ENCODE assay signal across 1 cellular context in genomic region chr19:47112166-47112663, GRCh38.
TF ChIP-seq lines count a peak whose summit lies in the region.

No MANE protein-coding gene starts in this region.

TF ChIP-seq in HEK293, 187 proteins besides CTCF, POLR2A, EP300 and RAD21 (continued from another document and continues in another):
- TF ChIP-seq ATF2 (tag by site-specific recombination; IDR thresholded peaks at IDR 0.05; ENCODE audit: low read depth) = no peak
- TF ChIP-seq ZNF394 (tag by site-specific recombination; IDR thresholded peaks at IDR 0.05; ENCODE audit: borderline replicate concordance) = no peak
- TF ChIP-seq ZNF404 (tag by site-specific recombination; IDR thresholded peaks at IDR 0.05) = no peak
- TF ChIP-seq ZNF19 (tag by site-specific recombination; IDR thresholded peaks at IDR 0.05; ENCODE audit: low read depth) = no peak
- TF ChIP-seq ZNF223 (tag by site-specific recombination; IDR thresholded peaks at IDR 0.05) = no peak
- no peak for TF ChIP-seq PRDM2 (tag by site-specific recombination; IDR thresholded peaks at IDR 0.05; ENCODE audit: borderline replicate concordance)
- TF ChIP-seq, protein P1, sequence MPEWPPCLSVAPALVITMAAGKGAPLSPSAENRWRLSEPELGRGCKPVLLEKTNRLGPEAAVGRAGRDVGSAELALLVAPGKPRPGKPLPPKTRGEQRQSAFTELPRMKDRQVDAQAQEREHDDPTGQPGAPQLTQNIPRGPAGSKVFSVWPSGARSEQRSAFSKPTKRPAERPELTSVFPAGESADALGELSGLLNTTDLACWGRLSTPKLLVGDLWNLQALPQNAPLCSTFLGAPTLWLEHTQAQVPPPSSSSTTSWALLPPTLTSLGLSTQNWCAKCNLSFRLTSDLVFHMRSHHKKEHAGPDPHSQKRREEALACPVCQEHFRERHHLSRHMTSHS (tag by site-specific recombination; IDR thresholded peaks at IDR 0.05) = no peak
- no peak for TF ChIP-seq ZNF175 (tag by site-specific recombination; IDR thresholded peaks at IDR 0.05)
- no peak for TF ChIP-seq ZIC2 (tag by site-specific recombination; IDR thresholded peaks at IDR 0.05)
- TF ChIP-seq, protein P2, sequence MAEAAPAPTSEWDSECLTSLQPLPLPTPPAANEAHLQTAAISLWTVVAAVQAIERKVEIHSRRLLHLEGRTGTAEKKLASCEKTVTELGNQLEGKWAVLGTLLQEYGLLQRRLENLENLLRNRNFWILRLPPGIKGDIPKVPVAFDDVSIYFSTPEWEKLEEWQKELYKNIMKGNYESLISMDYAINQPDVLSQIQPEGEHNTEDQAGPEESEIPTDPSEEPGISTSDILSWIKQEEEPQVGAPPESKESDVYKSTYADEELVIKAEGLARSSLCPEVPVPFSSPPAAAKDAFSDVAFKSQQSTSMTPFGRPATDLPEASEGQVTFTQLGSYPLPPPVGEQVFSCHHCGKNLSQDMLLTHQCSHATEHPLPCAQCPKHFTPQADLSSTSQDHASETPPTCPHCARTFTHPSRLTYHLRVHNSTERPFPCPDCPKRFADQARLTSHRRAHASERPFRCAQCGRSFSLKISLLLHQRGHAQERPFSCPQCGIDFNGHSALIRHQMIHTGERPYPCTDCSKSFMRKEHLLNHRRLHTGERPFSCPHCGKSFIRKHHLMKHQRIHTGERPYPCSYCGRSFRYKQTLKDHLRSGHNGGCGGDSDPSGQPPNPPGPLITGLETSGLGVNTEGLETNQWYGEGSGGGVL (tag by site-specific recombination; IDR thresholded peaks at IDR 0.05) = peak; percentile 96
- TF ChIP-seq, protein P3, sequence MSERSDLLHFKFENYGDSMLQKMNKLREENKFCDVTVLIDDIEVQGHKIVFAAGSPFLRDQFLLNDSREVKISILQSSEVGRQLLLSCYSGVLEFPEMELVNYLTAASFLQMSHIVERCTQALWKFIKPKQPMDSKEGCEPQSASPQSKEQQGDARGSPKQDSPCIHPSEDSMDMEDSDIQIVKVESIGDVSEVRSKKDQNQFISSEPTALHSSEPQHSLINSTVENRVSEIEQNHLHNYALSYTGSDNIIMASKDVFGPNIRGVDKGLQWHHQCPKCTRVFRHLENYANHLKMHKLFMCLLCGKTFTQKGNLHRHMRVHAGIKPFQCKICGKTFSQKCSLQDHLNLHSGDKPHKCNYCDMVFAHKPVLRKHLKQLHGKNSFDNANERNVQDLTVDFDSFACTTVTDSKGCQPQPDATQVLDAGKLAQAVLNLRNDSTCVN (tag by site-specific recombination; optimal IDR thresholded peaks at IDR 0.05) = peak; percentile 64
- TF ChIP-seq ZNF626 (tag by site-specific recombination; IDR thresholded peaks at IDR 0.05) = no peak
- TF ChIP-seq, protein P4, sequence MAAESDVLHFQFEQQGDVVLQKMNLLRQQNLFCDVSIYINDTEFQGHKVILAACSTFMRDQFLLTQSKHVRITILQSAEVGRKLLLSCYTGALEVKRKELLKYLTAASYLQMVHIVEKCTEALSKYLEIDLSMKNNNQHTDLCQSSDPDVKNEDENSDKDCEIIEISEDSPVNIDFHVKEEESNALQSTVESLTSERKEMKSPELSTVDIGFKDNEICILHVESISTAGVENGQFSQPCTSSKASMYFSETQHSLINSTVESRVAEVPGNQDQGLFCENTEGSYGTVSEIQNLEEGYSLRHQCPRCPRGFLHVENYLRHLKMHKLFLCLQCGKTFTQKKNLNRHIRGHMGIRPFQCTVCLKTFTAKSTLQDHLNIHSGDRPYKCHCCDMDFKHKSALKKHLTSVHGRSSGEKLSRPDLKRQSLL (tag by site-specific recombination; IDR thresholded peaks at IDR 0.05) = peak; percentile 24; the same call in 1 of the 2 replicates
- TF ChIP-seq, protein P5, sequence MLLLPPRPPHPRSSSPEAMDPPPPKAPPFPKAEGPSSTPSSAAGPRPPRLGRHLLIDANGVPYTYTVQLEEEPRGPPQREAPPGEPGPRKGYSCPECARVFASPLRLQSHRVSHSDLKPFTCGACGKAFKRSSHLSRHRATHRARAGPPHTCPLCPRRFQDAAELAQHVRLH (tag by site-specific recombination; IDR thresholded peaks at IDR 0.05) = no peak
- TF ChIP-seq SCRT2 (tag by site-specific recombination; IDR thresholded peaks at IDR 0.05) = no peak
- TF ChIP-seq ZNF529 (tag by site-specific recombination; IDR thresholded peaks at IDR 0.05; ENCODE audit: insufficient replicate concordance) = no peak
- TF ChIP-seq WT1 (tag by site-specific recombination; IDR thresholded peaks at IDR 0.05) = no peak
- TF ChIP-seq SALL2 (tag by site-specific recombination; IDR thresholded peaks at IDR 0.05; ENCODE audit: borderline replicate concordance) = no peak
- TF ChIP-seq ZNF555 (tag by site-specific recombination; conservative IDR thresholded peaks at IDR 0.05) = no peak
- no peak for TF ChIP-seq ZNF48 (tag by site-specific recombination; IDR thresholded peaks at IDR 0.05)
- no peak for TF ChIP-seq ZNF169 (tag by site-specific recombination; IDR thresholded peaks at IDR 0.05)
- peak; percentile 10; the same call in 1 of the 2 replicates for TF ChIP-seq PRDM10 (tag by site-specific recombination; IDR thresholded peaks at IDR 0.05)
- no peak for TF ChIP-seq ZNF561 (tag by site-specific recombination; IDR thresholded peaks at IDR 0.05; ENCODE audit: borderline replicate concordance)
- no peak for TF ChIP-seq ZNF341 (tag by site-specific recombination; IDR thresholded peaks at IDR 0.05; ENCODE audit: low read depth)
- no peak; the same call in 1 of the 2 replicates for TF ChIP-seq ZNF423 (tag by site-specific recombination; IDR thresholded peaks at IDR 0.05)
- TF ChIP-seq ZNF548 (tag by site-specific recombination; IDR thresholded peaks at IDR 0.05) = no peak
- no peak for TF ChIP-seq PRDM6 (tag by site-specific recombination; IDR thresholded peaks at IDR 0.05)
- TF ChIP-seq ZNF248 (tag by site-specific recombination; IDR thresholded peaks at IDR 0.05) = no peak
- TF ChIP-seq ZNF623 (tag by site-specific recombination; IDR thresholded peaks at IDR 0.05) = no peak
- no peak for TF ChIP-seq ZNF768 (tag by site-specific recombination; IDR thresholded peaks at IDR 0.05)
- TF ChIP-seq, protein P6, sequence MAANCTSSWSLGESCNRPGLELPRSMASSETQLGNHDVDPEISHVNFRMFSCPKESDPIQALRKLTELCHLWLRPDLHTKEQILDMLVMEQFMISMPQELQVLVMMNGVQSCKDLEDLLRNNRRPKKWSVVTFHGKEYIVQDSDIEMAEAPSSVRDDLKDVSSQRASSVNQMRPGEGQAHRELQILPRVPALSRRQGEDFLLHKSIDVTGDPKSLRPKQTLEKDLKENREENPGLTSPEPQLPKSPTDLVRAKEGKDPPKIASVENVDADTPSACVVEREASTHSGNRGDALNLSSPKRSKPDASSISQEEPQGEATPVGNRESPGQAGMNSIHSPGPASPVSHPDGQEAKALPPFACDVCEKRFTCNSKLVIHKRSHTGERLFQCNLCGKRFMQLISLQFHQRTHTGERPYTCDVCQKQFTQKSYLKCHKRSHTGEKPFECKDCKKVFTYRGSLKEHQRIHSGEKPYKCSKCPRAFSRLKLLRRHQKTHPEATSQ (tag by site-specific recombination; IDR thresholded peaks at IDR 0.05) = no peak
- no peak for TF ChIP-seq MYNN (tag by site-specific recombination; IDR thresholded peaks at IDR 0.05; ENCODE audit: borderline replicate concordance)
- TF ChIP-seq ZEB2 (tag by site-specific recombination; IDR thresholded peaks at IDR 0.05) = peak; percentile 15; the same call in 1 of the 2 replicates
- no peak for TF ChIP-seq ZNF624 (tag by site-specific recombination; IDR thresholded peaks at IDR 0.05)
- TF ChIP-seq HOXA7 (CRISPR knock-in tag; IDR thresholded peaks at IDR 0.05; ENCODE audit: borderline replicate concordance) = no peak
- peak; percentile 27; the same call in 1 of the 2 replicates for TF ChIP-seq KLF16 (tag by site-specific recombination; IDR thresholded peaks at IDR 0.05)
- TF ChIP-seq, protein P7, sequence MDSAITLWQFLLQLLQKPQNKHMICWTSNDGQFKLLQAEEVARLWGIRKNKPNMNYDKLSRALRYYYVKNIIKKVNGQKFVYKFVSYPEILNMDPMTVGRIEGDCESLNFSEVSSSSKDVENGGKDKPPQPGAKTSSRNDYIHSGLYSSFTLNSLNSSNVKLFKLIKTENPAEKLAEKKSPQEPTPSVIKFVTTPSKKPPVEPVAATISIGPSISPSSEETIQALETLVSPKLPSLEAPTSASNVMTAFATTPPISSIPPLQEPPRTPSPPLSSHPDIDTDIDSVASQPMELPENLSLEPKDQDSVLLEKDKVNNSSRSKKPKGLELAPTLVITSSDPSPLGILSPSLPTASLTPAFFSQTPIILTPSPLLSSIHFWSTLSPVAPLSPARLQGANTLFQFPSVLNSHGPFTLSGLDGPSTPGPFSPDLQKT (IDR thresholded peaks at IDR 0.05; ENCODE audit: borderline replicate concordance, low read depth, low read length) = no peak
- TF ChIP-seq ZNF585B (tag by site-specific recombination; IDR thresholded peaks at IDR 0.05) = no peak
- TF ChIP-seq ZNF138 (tag by site-specific recombination; IDR thresholded peaks at IDR 0.05; ENCODE audit: borderline replicate concordance) = no peak
